Comparison of ENCODE assay signal across 31 cellular contexts in the genomic region with DNA sequence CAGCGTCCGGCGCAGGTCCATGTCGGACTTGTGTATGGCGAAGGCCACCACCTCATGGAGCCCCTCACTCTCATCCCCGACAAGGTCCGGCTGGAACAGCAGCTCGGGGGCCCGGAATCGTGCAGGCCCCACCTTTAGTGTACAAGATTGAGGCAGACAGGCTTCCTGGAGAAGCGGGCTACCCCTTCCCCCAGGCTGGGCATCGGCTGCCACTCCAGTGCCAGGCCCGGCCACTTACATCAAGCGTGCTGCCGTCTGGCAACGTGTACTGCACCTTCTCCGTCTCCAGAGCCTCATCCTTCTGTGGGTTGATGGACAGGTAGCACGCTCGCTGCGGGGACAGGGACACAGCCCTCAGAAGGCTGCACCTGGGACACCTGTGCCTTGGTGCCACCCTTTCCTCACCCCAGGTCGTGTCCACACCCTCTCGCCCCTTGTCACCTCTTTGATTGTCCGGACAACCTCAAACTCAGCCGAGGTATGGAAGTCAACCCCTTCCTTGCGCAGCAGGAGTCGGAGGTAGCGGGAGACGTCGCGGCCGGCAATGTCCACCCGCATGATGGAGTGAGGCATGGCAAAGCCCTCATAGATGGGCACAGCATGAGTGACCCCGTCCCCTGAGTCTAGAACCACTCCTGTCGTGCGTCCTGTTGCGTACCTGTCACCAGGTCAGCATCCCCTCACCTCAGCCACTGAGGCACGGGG. TPM values are rescaled to one million over a fixed set of nuclear protein-coding genes. Genes with fewer than 3 reads are reported as not detected.
A peak's percentile ranks its signal among the peaks of the same experiment; 100 is the strongest.
DNase-seq lines count a peak whose midpoint lies in the region; ATAC-seq, FAIRE-seq and TF ChIP-seq lines count a peak whose summit lies in the region.
"Had no signal": no experiment of that assay in that cellular context is flagged by ENCODE, and none has a peak within 500 bp of the region (broad histone marks: within the 10 kb centered on the region; RNA-seq: fewer than 3 reads in every experiment).

No MANE protein-coding gene starts in this region.

- in situ Hi-C loops in GM12878 (cut with MboI), result no loop called here

- H3K27me3 ChIP-seq in GM12878 (replicated peaks in 1 of 2; ENCODE audit: control insufficient read depth in 2 of 2, insufficient read depth in 2 of 2, low read length in 1 of 2), result no peaks in the 10 kb centered on the region
- H3K27me3 ChIP-seq: BE2C, brain microvascular endothelial cell, esophagus muscularis mucosa, neural progenitor cell, Peyer's patch, upper lobe of left lung had no signal

- H3K9ac ChIP-seq in GM12878 (ENCODE audit: control insufficient read depth, insufficient read depth, low read length), result no peak overlapping the region
- H3K9ac ChIP-seq: neural progenitor cell, parathyroid adenoma had no signal

- H3K4me3 ChIP-seq in GM12878, result no peak overlapping the region
- H3K4me3 ChIP-seq: esophagus muscularis mucosa, neural progenitor cell, Peyer's patch, skin epidermis, upper lobe of left lung had no signal

- POLR2A ChIA-PET in GM12878 (lab: Charles Lee), result no interaction called here

- H3K4me1 ChIP-seq in GM12878 (ENCODE audit: control insufficient read depth, insufficient read depth, low read length), result no peaks in the 10 kb centered on the region; the same call in 1 of the 2 replicates
- H3K4me1 ChIP-seq: BE2C had no signal

- CTCF ChIA-PET in GM12878 (lab: Yijun Ruan, JAX), result interaction anchor here (0.9 kb wide), 1 partner anchor 9 kb away, joined by 3 read pairs; no protein-coding TSS in a partner anchor

- no peak for TF ChIP-seq EP300 in GM12878 (IDR thresholded peaks at IDR 0.05; ENCODE audit: borderline replicate concordance in 1 of 2, control insufficient read depth in 1 of 2, low read depth in 2 of 2, low read length in 2 of 2)

- H3K4me2 ChIP-seq in GM12878 (ENCODE audit: control insufficient read depth, insufficient read depth), result no peak overlapping the region
- H3K4me2 ChIP-seq: neural progenitor cell had no signal

- peaks cover 2% of the 10 kb centered on the region; the same call in 1 of the 2 replicates for H4K20me1 ChIP-seq in GM12878 (ENCODE audit: control insufficient read depth, insufficient read depth)

- DNase-seq in GM12891 (ENCODE audit: insufficient read length, low spot score), result no peak
- no peak for DNase-seq in GM12878 (ENCODE audit: low read depth, low spot score)
- DNase-seq in NAMALWA (ENCODE audit: low spot score), result no peak
- DNase-seq in NCI-H2196 (lab: John Stamatoyannopoulos, UW; ENCODE audit: unreplicated experiment), result no peak
- DNase-seq: activated CD4-positive, alpha-beta T cell treated with anti-CD3 and anti-CD28 coated beads, Interleukin-2, amount 50 U/mL, for 4 hours; activated naive CD4-positive, alpha-beta T cell treated with anti-CD3 and anti-CD28 coated beads for 36 hours; amniotic stem cell; BE2C; brain microvascular endothelial cell; cerebellar nuclear complex; DMS 273 treated with DMSO at 0.1 percent for 48 hours; EL; foreskin fibroblast; GOT3; HFFc6; NCI-H1092 treated with DMSO at 0.1 percent for 48 hours; NCI-H1694 treated with DMSO at 0.1 percent for 48 hours; NCI-H446 treated with DMSO at 0.1 percent for 48 hours; NCI-H82; Peyer's patch; retina; SHP77 treated with DMSO at 0.1 percent for 48 hours; stimulated activated naive CD4-positive, alpha-beta T cell; T-helper 2 cell had no signal

- no peak for TF ChIP-seq CTCF in GM12878 (IDR thresholded peaks at IDR 0.05 in 2 of 3, conservative IDR thresholded peaks at IDR 0.05 in 1 of 3; ENCODE audit: control insufficient read depth in 2 of 3, extremely low read depth in 1 of 3, insufficient read depth in 1 of 3, low read depth in 3 of 3, low read length in 3 of 3)

- 96% methylated on average over 31 of the region's 37 CpGs for WGBS in GM12878 (ENCODE audit: insufficient coverage, insufficient replicate concordance, low lambda C conversion rate, missing lambda C conversion rate)

- no peak for TF ChIP-seq RAD21 in GM12878 (IDR thresholded peaks at IDR 0.05; ENCODE audit: insufficient read depth, low read depth, low read length)

- no peak overlapping the region for H2AFZ ChIP-seq in GM12878 (ENCODE audit: control insufficient read depth, low read depth, low read length)
- H2AFZ ChIP-seq: neural progenitor cell, parathyroid adenoma had no signal

- FAIRE-seq in GM12891 (lab: Jason Lieb, UNC) (no peak), GM12878 (lab: Jason Lieb, UNC) (no peak)

- SMC1A ChIA-PET in GM12878 (lab: Charles Lee; ENCODE audit: uncharacterized antibody, unreplicated experiment), result no interaction called here

- intact Hi-C loops in GM12878 (cut with micrococcal nuclease; ENCODE audit: unreplicated experiment), result no loop called here

- H3K9me3 ChIP-seq in GM12878 (replicated peaks; ENCODE audit: control insufficient read depth, insufficient read depth, low read length), result no peaks in the 10 kb centered on the region; the same call in 2 of the 3 replicates
- H3K9me3 ChIP-seq: BE2C, Peyer's patch, upper lobe of left lung had no signal

- no TSS peak for BruUV-seq in GM12878 (replicated peaks; lab: Mats Ljungman, UMichigan)

- TF ChIP-seq POLR2A in GM12891 (IDR thresholded peaks at IDR 0.05; ENCODE audit: low read depth, low read length) (0 out of 2 replicates have a peak, but pooled peaks have one; percentile 47), GM12878 (IDR thresholded peaks at IDR 0.05; ENCODE audit: low read depth, low read length) (peak; percentile 43)

- H3K79me2 ChIP-seq in GM12878 (ENCODE audit: control insufficient read depth, insufficient read depth, low read length), result peaks cover 26% of the 10 kb centered on the region
- H3K79me2 ChIP-seq: parathyroid adenoma had no signal

- RAD21 ChIA-PET in GM12878 (lab: Charles Lee; ENCODE audit: unreplicated experiment), result no interaction called here

- peaks cover 6 to 8% of the 10 kb centered on the region in 2 experiments; a peak in 3 of 4 replicates for H3K36me3 ChIP-seq in GM12878 (ENCODE audit: control insufficient read depth in 2 of 2, insufficient read depth in 2 of 2, low read length in 1 of 2)
- H3K36me3 ChIP-seq: BE2C had no signal

- ATAC-seq in GM12878, result no peak
- ATAC-seq: left lobe of liver had no signal

- no peak overlapping the region for H3K27ac ChIP-seq in GM12878 (ENCODE audit: control insufficient read depth, insufficient read depth)
- H3K27ac ChIP-seq: brain microvascular endothelial cell, esophagus muscularis mucosa, neural progenitor cell, parathyroid adenoma, Peyer's patch, skin epidermis, upper lobe of left lung had no signal

RNA-seq across cellular contexts. Expression of a gene that starts 5.7 kb away (rescaled TPM):
- 52.0 TPM for polyA plus RNA-seq in GM12891 (2012; ENCODE audit: low read depth, missing spikeins)
- total RNA-seq in GM12878 (2013; cell fraction: nucleolus; rRNA removed), result 73.9 and 75.5 TPM in 2 replicates
- total RNA-seq in GM12878 (2014; rRNA removed), result 42.6 and 45.4 TPM in 2 replicates
- total RNA-seq in GM12878 (2014; rRNA removed; fragmentation: Illumina TruSeq; extraction: Trizol), result 29.2 and 29.3 TPM in 2 replicates
- total RNA-seq in GM12878 (2021), result 57.3 and 59.2 TPM in 2 replicates
- 21.5 TPM for polyA plus RNA-seq in GM12878 (2011; ENCODE audit: low read depth)
- polyA plus RNA-seq in GM12878 (2011; rRNA removed), result 28.7 and 44.8 TPM in 2 replicates
- polyA plus RNA-seq in GM12878 (2011; cell fraction: cytosol; rRNA removed), result 73.0 and 85.0 TPM in 2 replicates
- polyA plus RNA-seq in GM12878 (2011; cell fraction: nucleus; rRNA removed), result 226 and 285 TPM in 2 replicates
- polyA plus RNA-seq in GM12878 (2012), result 44.3 and 60.0 TPM in 2 replicates
- 10.1 and 25.4 TPM in 2 replicates for polyA plus RNA-seq in GM12878 (2014; fragmentation: Illumina TruSeq; extraction: Trizol)
- polyA plus RNA-seq in GM12878 (2014; fragmentation: Nextera tagmentation; extraction: Ambion mirVana), result 1 to 10 TPM; 1.3 to 5.2 TPM
- polyA plus RNA-seq in GM12878 (2014; rRNA removed), result 60.5 and 62.8 TPM in 2 replicates
- polyA plus RNA-seq in GM12878 (2016; fragmentation: Nextera tagmentation; extraction: Ambion mirVana), result 10 to 100 TPM; 44.8 to 51.5 TPM
- polyA minus RNA-seq in GM12878 (2011; rRNA and poly(A)+ RNA removed), result 42.1 and 82.5 TPM in 2 replicates
- 22.9 and 23.1 TPM in 2 replicates for polyA minus RNA-seq in GM12878 (2011; cell fraction: cytosol; rRNA and poly(A)+ RNA removed)
- 56.5 and 66.0 TPM in 2 replicates for polyA minus RNA-seq in GM12878 (2011; cell fraction: nucleus; rRNA and poly(A)+ RNA removed)

RNA-seq across cellular contexts. Expression of a gene that starts 11.4 kb away (rescaled TPM):
- polyA plus RNA-seq in GM12891 (2012; ENCODE audit: low read depth, missing spikeins), result 5.0 TPM
- 46.6 and 50.3 TPM in 2 replicates for total RNA-seq in GM12878 (2013; cell fraction: nucleolus; rRNA removed)
- 3.7 and 3.8 TPM in 2 replicates for total RNA-seq in GM12878 (2014; rRNA removed)
- 3.5 and 3.6 TPM in 2 replicates for total RNA-seq in GM12878 (2014; rRNA removed; fragmentation: Illumina TruSeq; extraction: Trizol)
- 3.4 and 3.5 TPM in 2 replicates for total RNA-seq in GM12878 (2021)
- 3.6 TPM for polyA plus RNA-seq in GM12878 (2011; ENCODE audit: low read depth)
- polyA plus RNA-seq in GM12878 (2011; rRNA removed), result 10.1 and 10.5 TPM in 2 replicates
- 3.8 and 4.4 TPM in 2 replicates for polyA plus RNA-seq in GM12878 (2011; cell fraction: cytosol; rRNA removed)
- 25.1 and 36.4 TPM in 2 replicates for polyA plus RNA-seq in GM12878 (2011; cell fraction: nucleus; rRNA removed)
- 5.2 and 5.9 TPM in 2 replicates for polyA plus RNA-seq in GM12878 (2012)
- polyA plus RNA-seq in GM12878 (2014; fragmentation: Illumina TruSeq; extraction: Trizol), result 3.2 and 4.1 TPM in 2 replicates
- under 1 TPM; 0.40 to 0.75 TPM for polyA plus RNA-seq in GM12878 (2014; fragmentation: Nextera tagmentation; extraction: Ambion mirVana)
- 1.8 and 3.8 TPM in 2 replicates for polyA plus RNA-seq in GM12878 (2014; rRNA removed)
- 1 to 10 TPM; 2.1 to 4.5 TPM for polyA plus RNA-seq in GM12878 (2016; fragmentation: Nextera tagmentation; extraction: Ambion mirVana)
- polyA minus RNA-seq in GM12878 (2011; rRNA and poly(A)+ RNA removed), result 5.6 and 11.5 TPM in 2 replicates
- polyA minus RNA-seq in GM12878 (2011; cell fraction: cytosol; rRNA and poly(A)+ RNA removed), result 2.8 and 4.4 TPM in 2 replicates
- 13.2 and 18.9 TPM in 2 replicates for polyA minus RNA-seq in GM12878 (2011; cell fraction: nucleus; rRNA and poly(A)+ RNA removed)

RNA-seq across cellular contexts. Expression of a gene that starts 12.3 kb away (rescaled TPM):
- 373 TPM for polyA plus RNA-seq in GM12891 (2012; ENCODE audit: low read depth, missing spikeins)
- total RNA-seq in GM12878 (2013; cell fraction: nucleolus; rRNA removed), result 36.3 and 36.8 TPM in 2 replicates
- total RNA-seq in GM12878 (2014; rRNA removed) (426 and 472 TPM in 2 replicates), GM12878 (2014; rRNA removed; fragmentation: Illumina TruSeq; extraction: Trizol) (120 and 128 TPM in 2 replicates), GM12878 (2021) (248 and 277 TPM in 2 replicates)
- polyA plus RNA-seq in GM12878 (2011; ENCODE audit: low read depth), result 110 TPM
- polyA plus RNA-seq in GM12878 (2011; rRNA removed) (260 and 333 TPM in 2 replicates), GM12878 (2014; fragmentation: Illumina TruSeq; extraction: Trizol) (17.3 and 69.5 TPM in 2 replicates), GM12878 (2014; fragmentation: Nextera tagmentation; extraction: Ambion mirVana) (100 to 1,000 TPM; 150 to 392 TPM), GM12878 (2014; rRNA removed) (475 and 518 TPM in 2 replicates), GM12878 (2016; fragmentation: Nextera tagmentation; extraction: Ambion mirVana) (100 to 1,000 TPM; 466 to 490 TPM)
- polyA plus RNA-seq in GM12878 (2011; cell fraction: cytosol; rRNA removed), result 402 and 510 TPM in 2 replicates
- polyA plus RNA-seq in GM12878 (2011; cell fraction: nucleus; rRNA removed), result 318 and 448 TPM in 2 replicates
- polyA plus RNA-seq in GM12878 (2012), result 189 and 226 TPM in 2 replicates
- 43.7 and 68.6 TPM in 2 replicates for polyA minus RNA-seq in GM12878 (2011; rRNA and poly(A)+ RNA removed)
- polyA minus RNA-seq in GM12878 (2011; cell fraction: cytosol; rRNA and poly(A)+ RNA removed), result 59.8 and 64.1 TPM in 2 replicates
- polyA minus RNA-seq in GM12878 (2011; cell fraction: nucleus; rRNA and poly(A)+ RNA removed), result 29.5 and 45.5 TPM in 2 replicates

RNA-seq across cellular contexts. Expression of a gene that starts 55.2 kb away (rescaled TPM):
- 21.2 TPM for polyA plus RNA-seq in GM12891 (2012; ENCODE audit: low read depth, missing spikeins)
- total RNA-seq in GM12878 (2013; cell fraction: nucleolus; rRNA removed), result 0.90 and 2.2 TPM in 2 replicates
- total RNA-seq in GM12878 (2014; rRNA removed) (1.9 and 2.1 TPM in 2 replicates), GM12878 (2014; rRNA removed; fragmentation: Illumina TruSeq; extraction: Trizol) (0.89 and 0.97 TPM in 2 replicates), GM12878 (2021) (2.5 and 2.9 TPM in 2 replicates)
- 0.80 TPM for polyA plus RNA-seq in GM12878 (2011; ENCODE audit: low read depth)
- polyA plus RNA-seq in GM12878 (2011; rRNA removed) (0.18 TPM in 1 of 2 replicates, not detected in the other), GM12878 (2014; fragmentation: Illumina TruSeq; extraction: Trizol) (0.37 and 0.46 TPM in 2 replicates), GM12878 (2014; fragmentation: Nextera tagmentation; extraction: Ambion mirVana) (under 1 TPM in 1 of 2 experiments, not detected in 1; 0.20 TPM), GM12878 (2014; rRNA removed) (2.4 and 2.9 TPM in 2 replicates), GM12878 (2016; fragmentation: Nextera tagmentation; extraction: Ambion mirVana) (1 to 10 TPM; 1.2 to 2.3 TPM)
- polyA plus RNA-seq in GM12878 (2011; cell fraction: cytosol; rRNA removed), result 0.09 and 0.15 TPM in 2 replicates
- 1.3 TPM in 2 replicates for polyA plus RNA-seq in GM12878 (2011; cell fraction: nucleus; rRNA removed)
- 0.81 and 1.4 TPM in 2 replicates for polyA plus RNA-seq in GM12878 (2012)
- not detected in 2 replicates for polyA minus RNA-seq in GM12878 (2011; rRNA and poly(A)+ RNA removed)
- polyA minus RNA-seq in GM12878 (2011; cell fraction: cytosol; rRNA and poly(A)+ RNA removed), result not detected in 2 replicates
- not detected in 2 replicates for polyA minus RNA-seq in GM12878 (2011; cell fraction: nucleus; rRNA and poly(A)+ RNA removed)
- total RNA-seq: HFFc6, M059J had no signal
